In genomic region chr3:194484614-194485013, GRCh38 we compare ENCODE assay signal across 11 cellular contexts. TPM values are rescaled to one million over a fixed set of nuclear protein-coding genes. Genes with fewer than 3 reads are reported as not detected.
DNase-seq lines count a peak whose midpoint lies in the region; ATAC-seq and TF ChIP-seq lines count a peak whose summit lies in the region.
"Had no signal": no experiment of that assay in that cellular context is flagged by ENCODE, and none has a peak within 500 bp of the region (broad histone marks: within the 10 kb centered on the region; RNA-seq: fewer than 3 reads in every experiment).

No MANE protein-coding gene starts in this region.

- peak overlapping the region; percentile 70 to 91 (median 83); a peak in 19 of 20 replicates for H3K4me3 ChIP-seq in BLaER1 treated with 17β-estradiol and CSF1 and Interleukin-3, amounts not matched to agents 10 nM and 100 nM
- H3K4me3 ChIP-seq in astrocyte of the cerebellum (ENCODE audit: low read depth, low read length) (peak overlapping the region; percentile 60), transverse colon (peak overlapping the region in 1 of 4 donors; percentile 68)

- no peak for TF ChIP-seq CTCF in HFFc6 (IDR thresholded peaks at IDR 0.05)
- no peak for TF ChIP-seq CTCF in astrocyte of the cerebellum (IDR thresholded peaks at IDR 0.05; ENCODE audit: low read depth, low read length, missing control alignments)
- no peak for TF ChIP-seq CTCF in transverse colon (IDR thresholded peaks at IDR 0.05)

- peak overlapping the region; percentile 87 to 99 (median 92); a peak in 17 of 22 replicates for H3K9ac ChIP-seq in BLaER1 treated with 17β-estradiol and CSF1 and Interleukin-3, amounts not matched to agents 10 nM and 100 nM

- peaks cover 0 to 12% (median 5%) of the 10 kb centered on the region in 11 experiments; a peak in 4 of 22 replicates for H3K27me3 ChIP-seq in BLaER1 treated with 17β-estradiol and CSF1 and Interleukin-3, amounts not matched to agents 10 nM and 100 nM
- no peaks in the 10 kb centered on the region for H3K27me3 ChIP-seq in transverse colon
- H3K27me3 ChIP-seq: vagina had no signal

- DNase-seq in HFFc6 (no peak), astrocyte of the cerebellum (ENCODE audit: low read depth) (no peak), UCSD-AML1 (lab: John Stamatoyannopoulos, UW; ENCODE audit: unreplicated experiment) (no peak), transverse colon (no peak), COLO668 (lab: John Stamatoyannopoulos, UW; ENCODE audit: unreplicated experiment) (no peak)
- no peak for DNase-seq in natural killer cell treated with Interleukin-12 subunit alpha and Interleukin-12 subunit beta and Interleukin-15 and Interleukin-18, amount 100 ng/mL, for 72 hours (ENCODE audit: low spot score)
- DNase-seq in activated CD8-positive, alpha-beta memory T cell treated with anti-CD3 and anti-CD28 coated beads for 24 hours = no peak
- DNase-seq: MV-4-11, RPMI8226 had no signal

- H4K20me1 ChIP-seq in BLaER1 treated with 17β-estradiol and CSF1 and Interleukin-3, amounts not matched to agents 10 nM and 100 nM = peaks cover 7 to 65% (median 57%) of the 10 kb centered on the region in 11 experiments; a peak in 19 of 22 replicates

- H3K9me3 Mint-ChIP-seq in HFFc6 = no peaks in the 10 kb centered on the region; the same call in 1 of the 2 replicates
- no peaks in the 10 kb centered on the region for H3K9me3 Mint-ChIP-seq in natural killer cell treated with Interleukin-12 subunit alpha and Interleukin-12 subunit beta and Interleukin-15 and Interleukin-18, amount 100 ng/mL, for 72 hours

- H3K4me1 ChIP-seq in BLaER1 treated with 17β-estradiol and CSF1 and Interleukin-3, amounts not matched to agents 10 nM and 100 nM = peaks cover 41 to 85% (median 65%) of the 10 kb centered on the region in 10 experiments
- peaks cover 11 to 46% (median 31%) of the 10 kb centered on the region in 4 donors for H3K4me1 ChIP-seq in transverse colon

- intact Hi-C loops in transverse colon (cut with DNase I; ENCODE audit: low total_unique reads) = loop anchor here (5.0 kb wide), 1 partner anchor 98 kb away; no protein-coding TSS in a partner anchor

- H3K36me3 Mint-ChIP-seq in HFFc6 (ENCODE audit: low read depth) = peaks cover 30% of the 10 kb centered on the region
- peaks cover 12% of the 10 kb centered on the region for H3K36me3 Mint-ChIP-seq in natural killer cell treated with Interleukin-12 subunit alpha and Interleukin-12 subunit beta and Interleukin-15 and Interleukin-18, amount 100 ng/mL, for 72 hours

- peak overlapping the region; percentile 92 for H3K4me3 Mint-ChIP-seq in HFFc6
- H3K4me3 Mint-ChIP-seq in natural killer cell treated with Interleukin-12 subunit alpha and Interleukin-12 subunit beta and Interleukin-15 and Interleukin-18, amount 100 ng/mL, for 72 hours = peak overlapping the region; percentile 86

- in situ Hi-C loops in astrocyte of the cerebellum (cut with HindIII; ENCODE audit: low sequenced_read_pairs) = loop anchor here (5.0 kb wide), 1 partner anchor 68 kb away; no protein-coding TSS in a partner anchor
- in situ Hi-C loops in transverse colon (cut with MboI; ENCODE audit: low pct_ligation_motif_present in 1 of 4, low pct_unique_long_range_greater_than_20kb in 1 of 4, low sequenced_read_pairs in 3 of 4) = loop anchor here in 2 of 4 donors (5.0 to 10.0 kb wide), 2 partner anchors 88 to 100 kb away; no protein-coding TSS in a partner anchor

- 88 to 96% methylated on average over 11 to 12 of the region's 12 CpGs for whole genome bisulfite sequencing in transverse colon (ENCODE audit: low coverage in 1 of 2), 2 donors

- H3K27ac ChIP-seq in BLaER1 treated with 17β-estradiol and CSF1 and Interleukin-3, amounts not matched to agents 10 nM and 100 nM = peak overlapping the region in 3 of 11 experiments; percentile 91 to 96 (median 91); a peak in 4 of 22 replicates
- peak overlapping the region in 2 of 4 donors; percentile 88 to 96 for H3K27ac ChIP-seq in transverse colon

- H3K27ac Mint-ChIP-seq in HFFc6 = peak overlapping the region; percentile 95
- peak overlapping the region in 1 of 2 donors; percentile 91 for H3K27ac Mint-ChIP-seq in natural killer cell treated with Interleukin-12 subunit alpha and Interleukin-12 subunit beta and Interleukin-15 and Interleukin-18, amount 100 ng/mL, for 72 hours

- peaks cover 69% of the 10 kb centered on the region for H3K4me1 Mint-ChIP-seq in HFFc6 (ENCODE audit: low read depth)
- H3K4me1 Mint-ChIP-seq in natural killer cell treated with Interleukin-12 subunit alpha and Interleukin-12 subunit beta and Interleukin-15 and Interleukin-18, amount 100 ng/mL, for 72 hours (ENCODE audit: low read depth in 2 of 2) = peaks cover 34 to 52% of the 10 kb centered on the region in 2 donors

- H3K27me3 Mint-ChIP-seq in HFFc6 (ENCODE audit: insufficient read depth) = peaks cover 4% of the 10 kb centered on the region; the same call in 1 of the 2 replicates
- no peaks in the 10 kb centered on the region for H3K27me3 Mint-ChIP-seq in natural killer cell treated with Interleukin-12 subunit alpha and Interleukin-12 subunit beta and Interleukin-15 and Interleukin-18, amount 100 ng/mL, for 72 hours

- no peak for TF ChIP-seq EP300 in transverse colon (IDR thresholded peaks at IDR 0.05; ENCODE audit: low read depth)

- no peak for ATAC-seq in natural killer cell treated with Interleukin-12 subunit alpha and Interleukin-12 subunit beta and Interleukin-15 and Interleukin-18, amount 100 ng/mL, for 72 hours

- no peak for TF ChIP-seq POLR2A in transverse colon (IDR thresholded peaks at IDR 0.05)

- peaks cover 15 to 47% (median 34%) of the 10 kb centered on the region in 11 experiments for H3K36me3 ChIP-seq in BLaER1 treated with 17β-estradiol and CSF1 and Interleukin-3, amounts not matched to agents 10 nM and 100 nM
- no peaks in the 10 kb centered on the region for H3K36me3 ChIP-seq in transverse colon
- H3K36me3 ChIP-seq: vagina had no signal

- H3K4me2 ChIP-seq in BLaER1 treated with 17β-estradiol and CSF1 and Interleukin-3, amounts not matched to agents 10 nM and 100 nM = peak overlapping the region; percentile 81 to 95 (median 92)

- H3K9me3 ChIP-seq in BLaER1 treated with 17β-estradiol and CSF1 and Interleukin-3, amounts not matched to agents 10 nM and 100 nM (replicated peaks in 1 of 11) = no peaks in the 10 kb centered on the region
- no peaks in the 10 kb centered on the region for H3K9me3 ChIP-seq in transverse colon
- H3K9me3 ChIP-seq: vagina had no signal

RNA-seq across cellular contexts. Expression of gene ATP13A3, which starts 2.2 kb away (rescaled TPM):
- 100 to 1,000 TPM; 114 to 123 (median 117) TPM for total RNA-seq in HFFc6 (2021; fragmentation: NEBNext Ultra II Directional; extraction: Animal tissue kit (Norgen Biotek cat#: 25700))
- 100 to 1,000 TPM in 1 of 2 donors, 10 to 100 TPM in 1; 67.6 to 157 TPM for total RNA-seq in natural killer cell treated with Interleukin-12 subunit alpha and Interleukin-12 subunit beta and Interleukin-15 and Interleukin-18, amount 100 ng/mL, for 72 hours
- total RNA-seq in transverse colon = 100 to 1,000 TPM in 2 of 4 donors, 10 to 100 TPM in 2; 23.6 to 129 (median 69.8) TPM
